ENCODE assay signal across 9 cellular contexts in the genomic region with DNA sequence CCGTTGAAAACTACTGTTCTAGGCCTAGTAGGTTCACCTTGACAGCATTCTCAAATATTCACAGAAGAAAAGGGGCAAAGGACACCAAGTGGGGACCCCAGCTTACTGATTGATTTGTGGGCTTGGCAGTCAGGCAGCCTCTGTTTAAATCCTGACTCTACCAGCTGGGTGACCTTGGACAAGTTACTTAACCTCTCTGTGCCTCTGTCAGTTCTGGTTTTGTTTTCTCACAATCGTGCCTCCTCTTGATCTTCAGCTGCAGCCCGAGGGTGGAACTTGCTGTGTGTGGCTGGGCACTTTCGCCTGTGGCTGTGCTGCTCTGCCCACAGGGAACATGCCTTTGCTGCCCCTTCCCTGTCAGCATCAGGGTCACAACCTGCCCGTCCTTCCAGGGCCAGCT. TPM values are rescaled to one million over a fixed set of nuclear protein-coding genes. Genes with fewer than 3 reads are reported as not detected.
DNase-seq lines count a peak whose midpoint lies in the region; ATAC-seq lines count a peak whose summit lies in the region.
"Had no signal": no experiment of that assay in that cellular context is flagged by ENCODE, and none has a peak within 500 bp of the region (broad histone marks: within the 10 kb centered on the region; RNA-seq: fewer than 3 reads in every experiment).

No MANE protein-coding gene starts in this region.

- peaks cover 18% of the 10 kb centered on the region for H3K36me3 Mint-ChIP-seq in activated CD4-positive, alpha-beta T cell treated with anti-CD3 and anti-CD28 coated beads, Interleukin-2, amount 10 ng/mL, durations not matched to agents 7 days and 5 days (ENCODE audit: low read depth)
- no peaks in the 10 kb centered on the region for H3K36me3 Mint-ChIP-seq in activated T-helper 17 cell treated with anti-CD3 and anti-CD28 coated beads, Interleukin-2, amount 50 U/mL, for 72 hours (ENCODE audit: low read depth)
- H3K36me3 Mint-ChIP-seq in stimulated activated naive B cell treated with anti-CD40 and anti-IgM and Interleukin-4, amounts not matched to agents 10 μg/mL and 1 μg/mL and 100 μg/mL, for 72 hours: no peaks in the 10 kb centered on the region

- H3K27ac Mint-ChIP-seq in activated CD4-positive, alpha-beta T cell treated with anti-CD3 and anti-CD28 coated beads, Interleukin-2, amount 10 ng/mL, durations not matched to agents 7 days and 5 days: peak overlapping the region; percentile 93
- H3K27ac Mint-ChIP-seq in activated T-helper 17 cell treated with anti-CD3 and anti-CD28 coated beads, Interleukin-2, amount 50 U/mL, for 72 hours: peak overlapping the region; percentile 74
- H3K27ac Mint-ChIP-seq in stimulated activated naive B cell treated with anti-CD40 and anti-IgM and Interleukin-4, amounts not matched to agents 10 μg/mL and 1 μg/mL and 100 μg/mL, for 72 hours: no peak overlapping the region

- POLR2A ChIA-PET in activated CD4-positive, alpha-beta T cell treated with anti-CD3 and anti-CD28 coated beads, Interleukin-2, amount 10 ng/mL, durations not matched to agents 7 days and 5 days (lab: Charles Lee): interaction anchor here (0.7 to 2.4 kb wide), 4 partner anchors 18 to 822 kb away, joined by 3 to 21 read pairs (median 3); a partner anchor contains a TSS

- peak; percentile 73 for DNase-seq in activated CD4-positive, alpha-beta T cell treated with anti-CD3 and anti-CD28 coated beads, Interleukin-2, amount 10 ng/mL, durations not matched to agents 7 days and 5 days
- no peak for DNase-seq in activated CD4-positive, alpha-beta T cell treated with anti-CD3 and anti-CD28 coated beads, Interleukin-2, amount 50 U/mL, for 1 hour
- no peak for DNase-seq in stimulated activated naive B cell treated with anti-CD40 and anti-IgM and Interleukin-4, amounts not matched to agents 10 μg/mL and 1 μg/mL and 100 μg/mL, for 72 hours
- DNase-seq in NCI-H1105 (lab: John Stamatoyannopoulos, UW): no peak
- DNase-seq in stimulated activated CD4-positive, alpha-beta T cell treated with anti-CD3 and anti-CD28 coated beads, Interleukin-2, amount 100 ng/mL, for 48 hours: no peak
- DNase-seq: NCI-H1930 had no signal

- peak overlapping the region; percentile 70 for H3K4me3 Mint-ChIP-seq in activated CD4-positive, alpha-beta T cell treated with anti-CD3 and anti-CD28 coated beads, Interleukin-2, amount 10 ng/mL, durations not matched to agents 7 days and 5 days
- H3K4me3 Mint-ChIP-seq in activated T-helper 17 cell treated with anti-CD3 and anti-CD28 coated beads, Interleukin-2, amount 50 U/mL, for 72 hours: peak overlapping the region; percentile 68
- H3K4me3 Mint-ChIP-seq in stimulated activated naive B cell treated with anti-CD40 and anti-IgM and Interleukin-4, amounts not matched to agents 10 μg/mL and 1 μg/mL and 100 μg/mL, for 72 hours: peak overlapping the region; percentile 32 to 64

- H3K9me3 Mint-ChIP-seq in activated CD4-positive, alpha-beta T cell treated with anti-CD3 and anti-CD28 coated beads, Interleukin-2, amount 10 ng/mL, durations not matched to agents 7 days and 5 days: no peaks in the 10 kb centered on the region
- no peaks in the 10 kb centered on the region for H3K9me3 Mint-ChIP-seq in activated T-helper 17 cell treated with anti-CD3 and anti-CD28 coated beads, Interleukin-2, amount 50 U/mL, for 72 hours
- no peaks in the 10 kb centered on the region for H3K9me3 Mint-ChIP-seq in stimulated activated naive B cell treated with anti-CD40 and anti-IgM and Interleukin-4, amounts not matched to agents 10 μg/mL and 1 μg/mL and 100 μg/mL, for 72 hours

- CTCF ChIA-PET in activated CD4-positive, alpha-beta T cell treated with anti-CD3 and anti-CD28 coated beads, Interleukin-2, amount 10 ng/mL, durations not matched to agents 7 days and 5 days (lab: Charles Lee): interaction anchor here (0.7 to 1.9 kb wide), 11 partner anchors 11 to 1032 kb away, joined by 3 to 14 read pairs (median 5); a partner anchor contains a TSS

- ATAC-seq in HG03354 (IDR thresholded peaks at IDR 0.05; ENCODE audit: poor library complexity, severe bottlenecking, unreplicated experiment) (peak; percentile 23), HG02840 (IDR thresholded peaks at IDR 0.05; ENCODE audit: low FRiP score, unreplicated experiment) (no peak)
- peak; percentile 51 for ATAC-seq in activated T-helper 17 cell treated with anti-CD3 and anti-CD28 coated beads, Interleukin-2, amount 50 U/mL, for 72 hours (replicated peaks)
- ATAC-seq in stimulated activated naive B cell treated with anti-CD40 and anti-IgM and Interleukin-4, amounts not matched to agents 10 μg/mL and 1 μg/mL and 100 μg/mL, for 72 hours (replicated peaks): peak; percentile 28 to 33

- peaks cover 46% of the 10 kb centered on the region for H3K4me1 Mint-ChIP-seq in activated CD4-positive, alpha-beta T cell treated with anti-CD3 and anti-CD28 coated beads, Interleukin-2, amount 10 ng/mL, durations not matched to agents 7 days and 5 days
- H3K4me1 Mint-ChIP-seq in activated T-helper 17 cell treated with anti-CD3 and anti-CD28 coated beads, Interleukin-2, amount 50 U/mL, for 72 hours: peaks cover 5% of the 10 kb centered on the region
- peaks cover 17 to 54% of the 10 kb centered on the region in 2 donors for H3K4me1 Mint-ChIP-seq in stimulated activated naive B cell treated with anti-CD40 and anti-IgM and Interleukin-4, amounts not matched to agents 10 μg/mL and 1 μg/mL and 100 μg/mL, for 72 hours

- peaks cover 26% of the 10 kb centered on the region for H3K27me3 Mint-ChIP-seq in activated CD4-positive, alpha-beta T cell treated with anti-CD3 and anti-CD28 coated beads, Interleukin-2, amount 10 ng/mL, durations not matched to agents 7 days and 5 days
- no peaks in the 10 kb centered on the region for H3K27me3 Mint-ChIP-seq in activated T-helper 17 cell treated with anti-CD3 and anti-CD28 coated beads, Interleukin-2, amount 50 U/mL, for 72 hours
- no peaks in the 10 kb centered on the region for H3K27me3 Mint-ChIP-seq in stimulated activated naive B cell treated with anti-CD40 and anti-IgM and Interleukin-4, amounts not matched to agents 10 μg/mL and 1 μg/mL and 100 μg/mL, for 72 hours

RNA-seq across cellular contexts. Expression of a gene that starts 17.8 kb away (rescaled TPM):
- total RNA-seq in activated CD4-positive, alpha-beta T cell treated with anti-CD3 and anti-CD28 coated beads, Interleukin-2, amount 10 ng/mL, durations not matched to agents 7 days and 5 days: 10 to 100 TPM; 27.8 to 37.3 TPM
- total RNA-seq in activated T-helper 17 cell treated with anti-CD3 and anti-CD28 coated beads, Interleukin-2, amount 50 U/mL, for 72 hours: 1 to 10 TPM in 1 of 2 donors, under 1 TPM in 1; 0.77 to 1.6 TPM

Comparison
In these comparisons a context has a peak if more than half of its experiments do, and no peak if none do; other contexts are left out.
1. RNA of a gene that starts 17.8 kb away (total RNA-seq): 27.8 to 37.3 TPM in activated CD4-positive, alpha-beta T cell treated with anti-CD3 and anti-CD28 coated beads, Interleukin-2, amount 10 ng/mL, durations not matched to agents 7 days and 5 days; 0.77 to 1.6 TPM in activated T-helper 17 cell treated with anti-CD3 and anti-CD28 coated beads, Interleukin-2, amount 50 U/mL, for 72 hours; every median in the first group is over 10 times any median in the second.
2. Peak in every context shown above with its lines, with median percentiles within 50 percentile points of each other: H3K4me3 Mint-ChIP-seq.